In the genomic region with DNA sequence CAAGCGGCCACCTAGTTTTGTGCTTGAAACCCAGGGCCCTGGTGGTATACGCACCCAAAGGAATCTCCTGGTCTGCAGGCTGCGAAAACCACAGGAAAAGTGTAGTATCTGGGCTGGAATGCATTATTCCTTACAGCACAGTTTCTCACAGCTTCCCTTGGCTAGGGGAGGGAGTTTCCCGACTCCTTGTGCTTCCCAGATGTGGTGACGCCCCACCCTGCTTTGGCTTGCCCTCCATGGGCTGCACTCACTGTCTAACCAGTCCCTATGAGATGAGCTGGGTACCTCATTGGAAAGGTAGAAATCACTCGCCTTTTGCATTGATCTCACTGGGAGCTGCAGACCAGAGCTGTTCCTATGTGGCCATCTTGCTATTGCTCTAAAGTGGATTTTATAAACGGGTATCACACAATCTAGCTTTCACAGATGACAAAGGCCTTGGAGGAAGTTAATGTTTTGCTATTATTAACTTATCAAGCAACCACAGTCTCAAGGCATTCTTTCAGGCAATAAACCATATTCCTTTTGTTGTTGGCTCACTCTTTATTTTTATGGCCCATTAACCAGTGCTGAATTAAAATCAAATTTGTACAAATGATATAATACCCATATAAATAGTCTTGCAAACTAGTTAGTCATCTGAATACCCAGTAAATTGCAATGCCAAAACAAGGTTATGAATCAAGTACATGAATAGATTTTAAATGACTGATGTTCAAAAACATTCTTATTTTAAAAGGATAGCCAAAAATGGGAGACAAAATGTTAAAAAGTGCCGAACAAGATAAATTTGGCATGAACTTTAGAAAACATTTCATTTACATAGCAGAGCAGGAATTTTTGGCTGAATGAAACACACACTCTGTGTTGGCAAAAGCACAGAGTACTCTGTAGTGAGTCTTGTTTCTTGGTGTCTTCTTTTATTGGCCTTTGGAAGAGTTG, we compare ENCODE assay signal across 19 cellular contexts.
DNase-seq lines count a peak whose midpoint lies in the region; ATAC-seq, FAIRE-seq and TF ChIP-seq lines count a peak whose summit lies in the region.
"Had no signal": no experiment of that assay in that cellular context is flagged by ENCODE, and none has a peak within 500 bp of the region (broad histone marks: within the 10 kb centered on the region; RNA-seq: fewer than 3 reads in every experiment).

No MANE protein-coding gene starts in this region.

- peak; percentile 88 for FAIRE-seq in RCC 7860 (lab: Jason Lieb, UNC)
- FAIRE-seq: islet of Langerhans had no signal

- 25 to 46% methylated on average over 1 to 6 of the region's 8 CpGs for WGBS in gastroesophageal sphincter (ENCODE audit: low coverage in 1 of 2), 2 donors

- H3K36me3 ChIP-seq in BLaER1 treated with 17β-estradiol and CSF1 and Interleukin-3, amounts not matched to agents 10 nM and 100 nM, result peaks cover 0 to 14% (median 0%) of the 10 kb centered on the region in 11 experiments; a peak in 4 of 22 replicates
- no peaks in the 10 kb centered on the region for H3K36me3 ChIP-seq in gastroesophageal sphincter
- H3K36me3 ChIP-seq in uterus, result no peaks in the 10 kb centered on the region
- H3K36me3 ChIP-seq: heart right ventricle had no signal

- H3K27me3 ChIP-seq in BLaER1 treated with 17β-estradiol and CSF1 and Interleukin-3, amounts not matched to agents 10 nM and 100 nM, result no peaks in the 10 kb centered on the region
- H3K27me3 ChIP-seq in gastroesophageal sphincter (no peaks in the 10 kb centered on the region), uterus (no peaks in the 10 kb centered on the region)
- H3K27me3 ChIP-seq: heart right ventricle had no signal

- H3K9ac ChIP-seq in BLaER1 treated with 17β-estradiol and CSF1 and Interleukin-3, amounts not matched to agents 10 nM and 100 nM, result no peak overlapping the region
- H3K9ac ChIP-seq: SK-N-SH had no signal

- H4K20me1 ChIP-seq in BLaER1 treated with 17β-estradiol and CSF1 and Interleukin-3, amounts not matched to agents 10 nM and 100 nM, result no peaks in the 10 kb centered on the region

- TF ChIP-seq CTCF in gastroesophageal sphincter (IDR thresholded peaks at IDR 0.05) (no peak), uterus (IDR thresholded peaks at IDR 0.05) (no peak)

- H3K4me2 ChIP-seq in BLaER1 treated with 17β-estradiol and CSF1 and Interleukin-3, amounts not matched to agents 10 nM and 100 nM, result peak overlapping the region in 8 of 11 experiments; percentile 8 to 67 (median 38); a peak in 12 of 22 replicates
- H3K4me2 ChIP-seq: SK-N-SH had no signal

- no peak for TF ChIP-seq POLR2A in gastroesophageal sphincter (IDR thresholded peaks at IDR 0.05)
- no peak for TF ChIP-seq POLR2A in uterus (IDR thresholded peaks at IDR 0.05)

- peaks cover 15 to 66% (median 33%) of the 10 kb centered on the region in 11 experiments for H3K9me3 ChIP-seq in BLaER1 treated with 17β-estradiol and CSF1 and Interleukin-3, amounts not matched to agents 10 nM and 100 nM (replicated peaks in 1 of 11)
- no peaks in the 10 kb centered on the region for H3K9me3 ChIP-seq in gastroesophageal sphincter
- H3K9me3 ChIP-seq in uterus, result no peaks in the 10 kb centered on the region
- H3K9me3 ChIP-seq: SK-N-SH had no signal

- no peak overlapping the region for H3K27ac ChIP-seq in BLaER1 treated with 17β-estradiol and CSF1 and Interleukin-3, amounts not matched to agents 10 nM and 100 nM
- H3K27ac ChIP-seq in gastroesophageal sphincter (peak overlapping the region in 1 of 4 donors; percentile 33), uterus (peak overlapping the region in 1 of 2 donors; percentile 3)
- H3K27ac ChIP-seq: heart right ventricle had no signal

- DNase-seq in RCC 7860 (ENCODE audit: low spot score), result peak; percentile 71
- peak; percentile 72 for DNase-seq in posterior vena cava (ENCODE audit: low spot score)
- DNase-seq in NCI-H146 treated with DMSO at 0.1 percent for 48 hours (lab: John Stamatoyannopoulos, UW; ENCODE audit: unreplicated experiment), result no peak
- DNase-seq in HUDEP-2 (lab: John Stamatoyannopoulos, UW; ENCODE audit: unreplicated experiment in 76 of 76), result no peak
- DNase-seq in uterus, result no peak
- DNase-seq: activated CD4-positive, alpha-beta T cell treated with anti-CD3 and anti-CD28 coated beads for 4 hours; activated CD8-positive, alpha-beta memory T cell treated with anti-CD3 and anti-CD28 coated beads, Interleukin-2, amount 50 U/mL, for 48 hours; AML-193; anterior cingulate cortex; heart right ventricle; Karpas-422; PC-3; SK-N-SH; stimulated activated CD4-positive, alpha-beta T cell treated with anti-CD3 and anti-CD28 coated beads, Interleukin-4, amount 100 ng/mL, for 4 hours; stimulated activated CD8-positive, alpha-beta memory T cell treated with anti-CD3 and anti-CD28 coated beads, Interleukin-4, amount 100 ng/mL, for 48 hours had no signal

- TF ChIP-seq EP300 in gastroesophageal sphincter (IDR thresholded peaks at IDR 0.05), result no peak

- intact Hi-C loops in posterior vena cava (cut with DNase I) (no loop called here), uterus (cut with DNase I; ENCODE audit: low total_unique reads) (no loop called here)

- ATAC-seq in gastroesophageal sphincter, result peak; percentile 53
- no peak for ATAC-seq in HG03432 (IDR thresholded peaks at IDR 0.05; ENCODE audit: unreplicated experiment)
- ATAC-seq: PC-3 had no signal

- H3K4me1 ChIP-seq in BLaER1 treated with 17β-estradiol and CSF1 and Interleukin-3, amounts not matched to agents 10 nM and 100 nM, result peaks cover 0 to 11% (median 8%) of the 10 kb centered on the region in 10 experiments; a peak in 10 of 20 replicates
- H3K4me1 ChIP-seq in gastroesophageal sphincter (peaks cover 0 to 16% (median 8%) of the 10 kb centered on the region in 3 donors), uterus (no peaks in the 10 kb centered on the region)

- H3K4me3 ChIP-seq in BLaER1 treated with 17β-estradiol and CSF1 and Interleukin-3, amounts not matched to agents 10 nM and 100 nM, result no peak overlapping the region
- H3K4me3 ChIP-seq in gastroesophageal sphincter (no peak overlapping the region), uterus (no peak overlapping the region)
- H3K4me3 ChIP-seq: heart right ventricle had no signal

Comparison
In these comparisons a context has a peak if more than half of its experiments do, and no peak if none do; other contexts are left out.
1. DNase-seq: peak in RCC 7860 (single experiment) and posterior vena cava (single experiment); none in NCI-H146 treated with DMSO at 0.1 percent for 48 hours (single experiment), HUDEP-2 (0 of 76) and uterus (0 of 2).